In the genomic region with DNA sequence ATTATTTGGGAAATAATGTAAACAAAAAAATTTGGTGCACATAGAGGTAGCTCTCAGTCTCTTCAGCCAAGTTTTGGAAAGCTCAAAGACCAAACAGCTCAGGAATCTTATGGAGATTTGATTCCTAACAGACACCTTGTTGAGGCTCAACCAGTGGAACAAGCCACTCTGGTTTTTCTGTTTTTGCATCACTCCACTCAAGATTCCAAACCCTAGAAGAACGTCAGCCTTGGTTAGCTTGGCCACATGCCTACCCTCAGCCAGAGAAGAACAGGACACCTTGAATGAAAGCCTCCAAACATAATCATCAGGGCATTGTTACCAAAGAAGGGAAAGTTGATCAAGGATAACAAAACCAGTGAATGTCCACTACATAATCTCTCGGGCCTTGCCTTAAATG, we compare ENCODE assay signal across 8 cellular contexts.
"Had no signal": no experiment of that assay in that cellular context is flagged by ENCODE, and none has a peak within 500 bp of the region (broad histone marks: within the 10 kb centered on the region; RNA-seq: fewer than 3 reads in every experiment).

No MANE protein-coding gene starts in this region.

- H3K27ac ChIP-seq: HL-60, KMS-11 had no signal

- ATAC-seq: HCT116, HepG2 had no signal

- H3K9me3 ChIP-seq: HAP-1 had no signal

- H3K4me1 ChIP-seq: HAP-1 had no signal

- H3K4me2 ChIP-seq: KMS-11 had no signal

- H3K4me3 ChIP-seq: HAP-1 had no signal

- H3K36me3 ChIP-seq: HAP-1 had no signal

- DNase-seq: GOT3, HFFc6, KBM-7 had no signal
